Comparison of ENCODE assay signal across 13 cellular contexts in the genomic region with DNA sequence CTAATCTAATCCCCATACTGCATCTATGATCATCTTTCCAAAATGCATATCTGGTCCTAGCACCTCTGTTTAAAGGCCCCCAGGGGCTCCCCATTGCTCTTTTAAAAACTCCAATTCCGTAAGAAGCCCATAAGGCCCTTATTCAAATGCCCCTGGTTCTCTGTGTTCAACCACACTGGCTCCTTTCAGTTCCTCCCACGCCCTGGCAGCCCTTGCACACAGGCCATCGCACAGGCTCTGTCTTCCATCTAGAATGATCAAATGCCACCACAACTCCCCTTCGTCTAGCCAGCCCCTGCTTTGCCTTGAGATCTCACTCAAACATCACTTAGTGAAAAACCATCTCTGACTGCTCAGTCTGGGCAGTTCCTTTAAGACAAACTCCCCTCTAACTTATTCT.
DNase-seq lines count a peak whose midpoint lies in the region; ATAC-seq, FAIRE-seq and TF ChIP-seq lines count a peak whose summit lies in the region.
"Had no signal": no experiment of that assay in that cellular context is flagged by ENCODE, and none has a peak within 500 bp of the region (broad histone marks: within the 10 kb centered on the region; RNA-seq: fewer than 3 reads in every experiment).

No MANE protein-coding gene starts in this region.

- peak overlapping the region; percentile 55 for H3K27ac Mint-ChIP-seq in stimulated activated effector memory CD8-positive, alpha-beta T cell treated with anti-CD3 and anti-CD28 coated beads, Interleukin-12 subunit alpha, Interleukin-12 subunit beta, amount 100 ng/mL, for 72 hours
- H3K27ac Mint-ChIP-seq in WTC11, result no peak overlapping the region

- H3K27me3 Mint-ChIP-seq in WTC11 (ENCODE audit: low read depth), result no peaks in the 10 kb centered on the region

- DNase-seq in activated CD4-positive, CD25-positive, alpha-beta regulatory T cell (lab: John Stamatoyannopoulos, UW), result no peak
- no peak for DNase-seq in stimulated activated effector memory CD8-positive, alpha-beta T cell treated with anti-CD3 and anti-CD28 coated beads, Interleukin-12 subunit alpha, Interleukin-12 subunit beta, amount 100 ng/mL, for 72 hours (ENCODE audit: low spot score in 2 of 2)
- DNase-seq in WTC11 (ENCODE audit: low spot score) (no peak), D721Med (ENCODE audit: insufficient read length, low spot score) (no peak), hepatic stellate cell (ENCODE audit: low spot score) (no peak)
- DNase-seq: 8988T; activated CD8-positive, alpha-beta memory T cell treated with anti-CD3 and anti-CD28 coated beads for 24 hours; left ventricle myocardium superior; NCI-H1694 treated with DMSO at 0.1 percent for 48 hours had no signal

- POLR2A ChIA-PET in WTC11 (lab: Charles Lee), result no interaction called here

- TF ChIP-seq CTCF in WTC11 (IDR thresholded peaks at IDR 0.05) (no peak), D721Med (IDR thresholded peaks at IDR 0.05; ENCODE audit: insufficient read depth, missing control alignments) (no peak)

- CTCF ChIA-PET in WTC11 (lab: Charles Lee), result interaction anchor here (0.9 kb wide), 1 partner anchor 10 kb away, joined by 4 read pairs; no protein-coding TSS in a partner anchor

- FAIRE-seq in D721Med (lab: Jason Lieb, UNC), result no peak
- FAIRE-seq: G401.6 had no signal

- no peaks in the 10 kb centered on the region for H3K9me3 Mint-ChIP-seq in stimulated activated effector memory CD8-positive, alpha-beta T cell treated with anti-CD3 and anti-CD28 coated beads, Interleukin-12 subunit alpha, Interleukin-12 subunit beta, amount 100 ng/mL, for 72 hours
- H3K9me3 Mint-ChIP-seq in WTC11, result peaks cover 9% of the 10 kb centered on the region

- H3K36me3 Mint-ChIP-seq in stimulated activated effector memory CD8-positive, alpha-beta T cell treated with anti-CD3 and anti-CD28 coated beads, Interleukin-12 subunit alpha, Interleukin-12 subunit beta, amount 100 ng/mL, for 72 hours, result no peaks in the 10 kb centered on the region
- no peaks in the 10 kb centered on the region; the same call in 1 of the 2 replicates for H3K36me3 Mint-ChIP-seq in WTC11

- peaks cover 36% of the 10 kb centered on the region for H3K4me1 Mint-ChIP-seq in stimulated activated effector memory CD8-positive, alpha-beta T cell treated with anti-CD3 and anti-CD28 coated beads, Interleukin-12 subunit alpha, Interleukin-12 subunit beta, amount 100 ng/mL, for 72 hours
- no peaks in the 10 kb centered on the region for H3K4me1 Mint-ChIP-seq in WTC11

- ATAC-seq in activated CD4-positive, CD25-positive, alpha-beta regulatory T cell treated with anti-CD3 and anti-CD28 coated beads, Interleukin-2, amount 50 U/mL, for 24 hours, result peak; percentile 46 to 49
- ATAC-seq in GM21723 (IDR thresholded peaks at IDR 0.05; ENCODE audit: unreplicated experiment) (peak; percentile 66), HG03432 (IDR thresholded peaks at IDR 0.05; ENCODE audit: unreplicated experiment) (peak; percentile 78), WTC11 (no peak)
- peak; percentile 64 for ATAC-seq in stimulated activated effector memory CD8-positive, alpha-beta T cell treated with anti-CD3 and anti-CD28 coated beads, Interleukin-12 subunit alpha, Interleukin-12 subunit beta, amount 100 ng/mL, for 72 hours
- ATAC-seq: left ventricle myocardium superior had no signal

- peak overlapping the region; percentile 8 for H3K4me3 Mint-ChIP-seq in stimulated activated effector memory CD8-positive, alpha-beta T cell treated with anti-CD3 and anti-CD28 coated beads, Interleukin-12 subunit alpha, Interleukin-12 subunit beta, amount 100 ng/mL, for 72 hours
- no peak overlapping the region for H3K4me3 Mint-ChIP-seq in WTC11

TF ChIP-seq in WTC11, 78 proteins besides CTCF, POLR2A, EP300 and RAD21 (continues in another document):
- TF ChIP-seq SMAD4 (CRISPR knock-in tag; IDR thresholded peaks at IDR 0.05), result no peak
- TF ChIP-seq, protein P1, sequence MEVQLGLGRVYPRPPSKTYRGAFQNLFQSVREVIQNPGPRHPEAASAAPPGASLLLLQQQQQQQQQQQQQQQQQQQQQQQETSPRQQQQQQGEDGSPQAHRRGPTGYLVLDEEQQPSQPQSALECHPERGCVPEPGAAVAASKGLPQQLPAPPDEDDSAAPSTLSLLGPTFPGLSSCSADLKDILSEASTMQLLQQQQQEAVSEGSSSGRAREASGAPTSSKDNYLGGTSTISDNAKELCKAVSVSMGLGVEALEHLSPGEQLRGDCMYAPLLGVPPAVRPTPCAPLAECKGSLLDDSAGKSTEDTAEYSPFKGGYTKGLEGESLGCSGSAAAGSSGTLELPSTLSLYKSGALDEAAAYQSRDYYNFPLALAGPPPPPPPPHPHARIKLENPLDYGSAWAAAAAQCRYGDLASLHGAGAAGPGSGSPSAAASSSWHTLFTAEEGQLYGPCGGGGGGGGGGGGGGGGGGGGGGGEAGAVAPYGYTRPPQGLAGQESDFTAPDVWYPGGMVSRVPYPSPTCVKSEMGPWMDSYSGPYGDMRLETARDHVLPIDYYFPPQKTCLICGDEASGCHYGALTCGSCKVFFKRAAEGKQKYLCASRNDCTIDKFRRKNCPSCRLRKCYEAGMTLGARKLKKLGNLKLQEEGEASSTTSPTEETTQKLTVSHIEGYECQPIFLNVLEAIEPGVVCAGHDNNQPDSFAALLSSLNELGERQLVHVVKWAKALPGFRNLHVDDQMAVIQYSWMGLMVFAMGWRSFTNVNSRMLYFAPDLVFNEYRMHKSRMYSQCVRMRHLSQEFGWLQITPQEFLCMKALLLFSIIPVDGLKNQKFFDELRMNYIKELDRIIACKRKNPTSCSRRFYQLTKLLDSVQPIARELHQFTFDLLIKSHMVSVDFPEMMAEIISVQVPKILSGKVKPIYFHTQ (CRISPR knock-in tag; IDR thresholded peaks at IDR 0.05), result no peak
- TF ChIP-seq FOXK1 (CRISPR knock-in tag; IDR thresholded peaks at IDR 0.05), result no peak
- no peak for TF ChIP-seq NR2C2 (CRISPR knock-in tag; IDR thresholded peaks at IDR 0.05)
- TF ChIP-seq, protein P2, sequence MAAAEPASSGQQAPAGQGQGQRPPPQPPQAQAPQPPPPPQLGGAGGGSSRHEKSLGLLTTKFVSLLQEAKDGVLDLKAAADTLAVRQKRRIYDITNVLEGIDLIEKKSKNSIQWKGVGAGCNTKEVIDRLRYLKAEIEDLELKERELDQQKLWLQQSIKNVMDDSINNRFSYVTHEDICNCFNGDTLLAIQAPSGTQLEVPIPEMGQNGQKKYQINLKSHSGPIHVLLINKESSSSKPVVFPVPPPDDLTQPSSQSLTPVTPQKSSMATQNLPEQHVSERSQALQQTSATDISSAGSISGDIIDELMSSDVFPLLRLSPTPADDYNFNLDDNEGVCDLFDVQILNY (CRISPR knock-in tag; IDR thresholded peaks at IDR 0.05), result no peak
- TF ChIP-seq ZNF232 (CRISPR knock-in tag; IDR thresholded peaks at IDR 0.05), result no peak
- TF ChIP-seq, protein P3, sequence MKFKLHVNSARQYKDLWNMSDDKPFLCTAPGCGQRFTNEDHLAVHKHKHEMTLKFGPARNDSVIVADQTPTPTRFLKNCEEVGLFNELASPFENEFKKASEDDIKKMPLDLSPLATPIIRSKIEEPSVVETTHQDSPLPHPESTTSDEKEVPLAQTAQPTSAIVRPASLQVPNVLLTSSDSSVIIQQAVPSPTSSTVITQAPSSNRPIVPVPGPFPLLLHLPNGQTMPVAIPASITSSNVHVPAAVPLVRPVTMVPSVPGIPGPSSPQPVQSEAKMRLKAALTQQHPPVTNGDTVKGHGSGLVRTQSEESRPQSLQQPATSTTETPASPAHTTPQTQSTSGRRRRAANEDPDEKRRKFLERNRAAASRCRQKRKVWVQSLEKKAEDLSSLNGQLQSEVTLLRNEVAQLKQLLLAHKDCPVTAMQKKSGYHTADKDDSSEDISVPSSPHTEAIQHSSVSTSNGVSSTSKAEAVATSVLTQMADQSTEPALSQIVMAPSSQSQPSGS (CRISPR knock-in tag; IDR thresholded peaks at IDR 0.05; ENCODE audit: borderline replicate concordance, low read depth), result no peak
- TF ChIP-seq, protein P4, sequence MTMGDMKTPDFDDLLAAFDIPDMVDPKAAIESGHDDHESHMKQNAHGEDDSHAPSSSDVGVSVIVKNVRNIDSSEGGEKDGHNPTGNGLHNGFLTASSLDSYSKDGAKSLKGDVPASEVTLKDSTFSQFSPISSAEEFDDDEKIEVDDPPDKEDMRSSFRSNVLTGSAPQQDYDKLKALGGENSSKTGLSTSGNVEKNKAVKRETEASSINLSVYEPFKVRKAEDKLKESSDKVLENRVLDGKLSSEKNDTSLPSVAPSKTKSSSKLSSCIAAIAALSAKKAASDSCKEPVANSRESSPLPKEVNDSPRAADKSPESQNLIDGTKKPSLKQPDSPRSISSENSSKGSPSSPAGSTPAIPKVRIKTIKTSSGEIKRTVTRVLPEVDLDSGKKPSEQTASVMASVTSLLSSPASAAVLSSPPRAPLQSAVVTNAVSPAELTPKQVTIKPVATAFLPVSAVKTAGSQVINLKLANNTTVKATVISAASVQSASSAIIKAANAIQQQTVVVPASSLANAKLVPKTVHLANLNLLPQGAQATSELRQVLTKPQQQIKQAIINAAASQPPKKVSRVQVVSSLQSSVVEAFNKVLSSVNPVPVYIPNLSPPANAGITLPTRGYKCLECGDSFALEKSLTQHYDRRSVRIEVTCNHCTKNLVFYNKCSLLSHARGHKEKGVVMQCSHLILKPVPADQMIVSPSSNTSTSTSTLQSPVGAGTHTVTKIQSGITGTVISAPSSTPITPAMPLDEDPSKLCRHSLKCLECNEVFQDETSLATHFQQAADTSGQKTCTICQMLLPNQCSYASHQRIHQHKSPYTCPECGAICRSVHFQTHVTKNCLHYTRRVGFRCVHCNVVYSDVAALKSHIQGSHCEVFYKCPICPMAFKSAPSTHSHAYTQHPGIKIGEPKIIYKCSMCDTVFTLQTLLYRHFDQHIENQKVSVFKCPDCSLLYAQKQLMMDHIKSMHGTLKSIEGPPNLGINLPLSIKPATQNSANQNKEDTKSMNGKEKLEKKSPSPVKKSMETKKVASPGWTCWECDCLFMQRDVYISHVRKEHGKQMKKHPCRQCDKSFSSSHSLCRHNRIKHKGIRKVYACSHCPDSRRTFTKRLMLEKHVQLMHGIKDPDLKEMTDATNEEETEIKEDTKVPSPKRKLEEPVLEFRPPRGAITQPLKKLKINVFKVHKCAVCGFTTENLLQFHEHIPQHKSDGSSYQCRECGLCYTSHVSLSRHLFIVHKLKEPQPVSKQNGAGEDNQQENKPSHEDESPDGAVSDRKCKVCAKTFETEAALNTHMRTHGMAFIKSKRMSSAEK (CRISPR knock-in tag; IDR thresholded peaks at IDR 0.05; ENCODE audit: borderline replicate concordance), result no peak
- no peak for TF ChIP-seq RORB (CRISPR knock-in tag; IDR thresholded peaks at IDR 0.05)
- TF ChIP-seq NFATC4 (CRISPR knock-in tag; IDR thresholded peaks at IDR 0.05), result no peak
- no peak for TF ChIP-seq GABPB1 (CRISPR knock-in tag; IDR thresholded peaks at IDR 0.05)
- no peak for TF ChIP-seq OVOL2 (CRISPR knock-in tag; IDR thresholded peaks at IDR 0.05; ENCODE audit: borderline replicate concordance)
- TF ChIP-seq FOXJ3 (CRISPR knock-in tag; IDR thresholded peaks at IDR 0.05; ENCODE audit: borderline replicate concordance), result no peak
- TF ChIP-seq CBFB (CRISPR knock-in tag; IDR thresholded peaks at IDR 0.05; ENCODE audit: low read depth), result no peak
